1 cellular context compared by ENCODE assay signal in the genomic region with DNA sequence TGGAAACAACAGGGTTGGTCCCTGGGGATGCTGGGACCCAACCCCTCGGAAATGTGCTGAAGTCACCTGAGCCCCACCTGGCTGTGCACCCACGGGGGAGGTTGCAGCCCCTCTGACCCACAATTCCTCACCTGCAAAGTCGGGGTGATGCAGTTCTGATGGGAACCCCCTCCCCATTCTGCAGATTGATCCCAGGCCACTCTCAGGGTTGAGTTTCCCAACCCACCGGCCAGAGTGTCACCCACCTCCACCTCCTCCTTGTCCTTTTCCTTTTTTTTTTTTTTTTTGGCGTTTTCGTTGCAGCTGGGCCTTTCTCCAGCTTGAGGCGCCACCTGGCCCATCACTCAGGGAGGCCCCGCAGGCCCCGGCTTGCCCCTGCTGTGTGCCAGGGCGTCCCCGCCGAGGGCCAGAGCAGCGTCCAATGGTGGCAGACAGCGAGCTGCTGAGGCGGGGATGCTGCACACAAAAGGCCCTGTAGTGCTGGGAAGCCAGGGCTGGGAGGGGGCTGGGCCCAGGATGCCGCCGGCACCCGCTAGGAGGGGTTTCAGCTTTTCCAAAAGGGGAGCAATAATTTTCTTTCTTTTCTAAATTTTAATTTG.
TF ChIP-seq lines count a peak whose summit lies in the region.

No MANE protein-coding gene starts in this region.

TF ChIP-seq in H1, 55 proteins besides CTCF, POLR2A, EP300 and RAD21:
- no peak for TF ChIP-seq TEAD4 (IDR thresholded peaks at IDR 0.05; ENCODE audit: low read depth, low read length)
- TF ChIP-seq, protein P1, sequence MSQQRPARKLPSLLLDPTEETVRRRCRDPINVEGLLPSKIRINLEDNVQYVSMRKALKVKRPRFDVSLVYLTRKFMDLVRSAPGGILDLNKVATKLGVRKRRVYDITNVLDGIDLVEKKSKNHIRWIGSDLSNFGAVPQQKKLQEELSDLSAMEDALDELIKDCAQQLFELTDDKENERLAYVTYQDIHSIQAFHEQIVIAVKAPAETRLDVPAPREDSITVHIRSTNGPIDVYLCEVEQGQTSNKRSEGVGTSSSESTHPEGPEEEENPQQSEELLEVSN (IDR thresholded peaks at IDR 0.05) = no peak
- no peak for TF ChIP-seq TCF12 (IDR thresholded peaks at IDR 0.05; ENCODE audit: low read depth, low read length)
- TF ChIP-seq, protein P2, sequence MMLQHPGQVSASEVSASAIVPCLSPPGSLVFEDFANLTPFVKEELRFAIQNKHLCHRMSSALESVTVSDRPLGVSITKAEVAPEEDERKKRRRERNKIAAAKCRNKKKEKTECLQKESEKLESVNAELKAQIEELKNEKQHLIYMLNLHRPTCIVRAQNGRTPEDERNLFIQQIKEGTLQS (IDR thresholded peaks at IDR 0.05; ENCODE audit: insufficient read depth, low read depth, low read length) = no peak
- no peak for TF ChIP-seq KDM1A (IDR thresholded peaks at IDR 0.05; ENCODE audit: borderline replicate concordance, low read length)
- no peak for TF ChIP-seq KDM4A (IDR thresholded peaks at IDR 0.05; ENCODE audit: low read depth, low read length, severe bottlenecking)
- TF ChIP-seq SIRT6 (IDR thresholded peaks at IDR 0.05; ENCODE audit: low read length) = no peak
